In the genomic region with DNA sequence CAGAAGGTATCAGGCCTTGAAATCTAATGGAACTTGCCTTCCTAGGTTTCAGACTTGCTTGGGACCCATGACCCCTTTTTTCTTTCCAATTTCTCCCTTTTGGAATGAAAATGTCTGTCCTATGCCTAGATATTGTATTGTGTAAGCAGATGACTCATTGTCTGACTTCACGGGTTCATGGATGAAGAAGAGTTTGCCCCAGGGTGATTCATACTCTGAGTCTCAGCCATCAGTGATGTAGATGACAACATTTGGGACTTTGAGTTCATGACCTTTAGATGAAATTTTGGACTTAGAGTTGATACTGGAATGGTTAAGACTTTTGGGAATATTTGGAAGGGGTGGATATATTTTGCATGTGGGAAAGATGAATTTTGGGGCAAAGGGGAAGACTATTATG, we compare ENCODE assay signal across 12 cellular contexts. TPM values are rescaled to one million over a fixed set of nuclear protein-coding genes. Genes with fewer than 3 reads are reported as not detected.
DNase-seq lines count a peak whose midpoint lies in the region; ATAC-seq and TF ChIP-seq lines count a peak whose summit lies in the region.
"Had no signal": no experiment of that assay in that cellular context is flagged by ENCODE, and none has a peak within 500 bp of the region (broad histone marks: within the 10 kb centered on the region; RNA-seq: fewer than 3 reads in every experiment).

No MANE protein-coding gene starts in this region.

- CTCF ChIA-PET in activated CD4-positive, alpha-beta memory T cell treated with anti-CD3 and anti-CD28 coated beads for 36 hours (lab: Charles Lee): no interaction called here

- peak; percentile 82 for DNase-seq in AG10803 (ENCODE audit: low read depth)
- peak; percentile 30 to 76 (median 63) for DNase-seq in adrenal gland
- DNase-seq in left lobe of liver (ENCODE audit: low spot score): no peak
- no peak for DNase-seq in occipital lobe (lab: John Stamatoyannopoulos, UW)
- DNase-seq in putamen (ENCODE audit: low spot score): no peak
- DNase-seq in activated CD4-positive, alpha-beta memory T cell treated with anti-CD3 and anti-CD28 coated beads for 36 hours: no peak
- DNase-seq: activated CD4-positive, alpha-beta T cell treated with anti-CD3 and anti-CD28 coated beads, Interleukin-2, amount 50 U/mL, for 4 hours; NCI-H524; posterior cingulate gyrus had no signal

- no peak overlapping the region for H3K4me3 Mint-ChIP-seq in activated CD4-positive, alpha-beta memory T cell treated with anti-CD3 and anti-CD28 coated beads for 36 hours

- H3K9me3 ChIP-seq in adrenal gland (replicated peaks in 1 of 3): no peaks in the 10 kb centered on the region
- H3K9me3 ChIP-seq: suprapubic skin had no signal

- no peaks in the 10 kb centered on the region for H3K9me3 Mint-ChIP-seq in activated CD4-positive, alpha-beta memory T cell treated with anti-CD3 and anti-CD28 coated beads for 36 hours

- H3K36me3 Mint-ChIP-seq in activated CD4-positive, alpha-beta memory T cell treated with anti-CD3 and anti-CD28 coated beads for 36 hours: no peaks in the 10 kb centered on the region

- H3K27me3 Mint-ChIP-seq in activated CD4-positive, alpha-beta memory T cell treated with anti-CD3 and anti-CD28 coated beads for 36 hours: peaks cover 2% of the 10 kb centered on the region

- TF ChIP-seq CTCF in AG10803 (conservative IDR thresholded peaks at IDR 0.05; ENCODE audit: low read length) (no peak), adrenal gland (IDR thresholded peaks at IDR 0.05) (no peak)

- ATAC-seq in HG03342 (IDR thresholded peaks at IDR 0.05; ENCODE audit: unreplicated experiment) (peak; percentile 55), left lobe of liver (peak; percentile 58), GM19035 (IDR thresholded peaks at IDR 0.05; ENCODE audit: unreplicated experiment) (no peak)

- POLR2A ChIA-PET in activated CD4-positive, alpha-beta memory T cell treated with anti-CD3 and anti-CD28 coated beads for 36 hours (lab: Charles Lee): no interaction called here

- intact Hi-C loops in adrenal gland (cut with DNase I): loop anchor here (5.0 to 10.0 kb wide), 2 partner anchors 109 to 112 kb away; no protein-coding TSS in a partner anchor
- intact Hi-C loops in activated CD4-positive, alpha-beta memory T cell treated with anti-CD3 and anti-CD28 coated beads for 36 hours (cut with micrococcal nuclease): loop anchor here (5.0 kb wide), 1 partner anchor 173 kb away; no protein-coding TSS in a partner anchor

- no peak overlapping the region for H3K4me3 ChIP-seq in AG10803 (ENCODE audit: low read length)
- no peak overlapping the region for H3K4me3 ChIP-seq in adrenal gland
- H3K4me3 ChIP-seq: suprapubic skin had no signal

- no peak overlapping the region for H3K27ac ChIP-seq in adrenal gland
- H3K27ac ChIP-seq: suprapubic skin had no signal

- H3K4me1 ChIP-seq in adrenal gland (replicated peaks in 1 of 2): peaks cover 0 to 8% of the 10 kb centered on the region in 2 donors
- H3K4me1 ChIP-seq: suprapubic skin had no signal

- H3K27me3 ChIP-seq in adrenal gland: no peaks in the 10 kb centered on the region
- H3K27me3 ChIP-seq: suprapubic skin had no signal

- H3K27ac Mint-ChIP-seq in activated CD4-positive, alpha-beta memory T cell treated with anti-CD3 and anti-CD28 coated beads for 36 hours: no peak overlapping the region

- H3K36me3 ChIP-seq in adrenal gland (replicated peaks in 1 of 2): no peaks in the 10 kb centered on the region
- H3K36me3 ChIP-seq: suprapubic skin had no signal

- peaks cover 2% of the 10 kb centered on the region for H3K4me1 Mint-ChIP-seq in activated CD4-positive, alpha-beta memory T cell treated with anti-CD3 and anti-CD28 coated beads for 36 hours (ENCODE audit: low read depth)

- WGBS in adrenal gland, 4 donors: 6 to 26% (median 18%) methylated on average over 1 of the region's 1 CpG

- TF ChIP-seq POLR2A in adrenal gland (IDR thresholded peaks at IDR 0.05): no peak

RNA-seq across cellular contexts. Expression of gene SCYGR5, which starts 11.2 kb away (rescaled TPM):
- total RNA-seq in adrenal gland (not detected), left lobe of liver (not detected), occipital lobe (not detected)
- polyA plus RNA-seq in adrenal gland: not detected
- total RNA-seq in activated CD4-positive, alpha-beta memory T cell treated with anti-CD3 and anti-CD28 coated beads for 36 hours: not detected
- total RNA-seq: suprapubic skin had no signal

RNA-seq across cellular contexts. Expression of gene SCYGR4, which starts 38.2 kb away (rescaled TPM):
- not detected for total RNA-seq in adrenal gland
- not detected for polyA plus RNA-seq in adrenal gland
- not detected for total RNA-seq in left lobe of liver
- total RNA-seq in occipital lobe: not detected
- total RNA-seq in activated CD4-positive, alpha-beta memory T cell treated with anti-CD3 and anti-CD28 coated beads for 36 hours: not detected

RNA-seq across cellular contexts. Expression of gene SCYGR3, which starts 40.8 kb away (rescaled TPM):
- total RNA-seq in adrenal gland: not detected
- not detected for polyA plus RNA-seq in adrenal gland
- total RNA-seq in left lobe of liver: not detected
- not detected for total RNA-seq in occipital lobe
- not detected for total RNA-seq in activated CD4-positive, alpha-beta memory T cell treated with anti-CD3 and anti-CD28 coated beads for 36 hours
- total RNA-seq: suprapubic skin had no signal

RNA-seq across cellular contexts. Expression of gene SCYGR2, which starts 56.8 kb away (rescaled TPM):
- not detected for total RNA-seq in adrenal gland
- not detected for polyA plus RNA-seq in adrenal gland
- total RNA-seq in left lobe of liver: not detected
- total RNA-seq in occipital lobe: not detected
- not detected for total RNA-seq in activated CD4-positive, alpha-beta memory T cell treated with anti-CD3 and anti-CD28 coated beads for 36 hours

Comparison
In these comparisons a context has a peak if more than half of its experiments do, and no peak if none do; other contexts are left out.
1. DNase-seq: peak in AG10803 (single experiment) and adrenal gland (7 of 7); none in left lobe of liver (single experiment), occipital lobe (single experiment), putamen (single experiment) and activated CD4-positive, alpha-beta memory T cell treated with anti-CD3 and anti-CD28 coated beads for 36 hours (single experiment).